Comparison of ENCODE assay signal across 1 cellular context in the genomic region with DNA sequence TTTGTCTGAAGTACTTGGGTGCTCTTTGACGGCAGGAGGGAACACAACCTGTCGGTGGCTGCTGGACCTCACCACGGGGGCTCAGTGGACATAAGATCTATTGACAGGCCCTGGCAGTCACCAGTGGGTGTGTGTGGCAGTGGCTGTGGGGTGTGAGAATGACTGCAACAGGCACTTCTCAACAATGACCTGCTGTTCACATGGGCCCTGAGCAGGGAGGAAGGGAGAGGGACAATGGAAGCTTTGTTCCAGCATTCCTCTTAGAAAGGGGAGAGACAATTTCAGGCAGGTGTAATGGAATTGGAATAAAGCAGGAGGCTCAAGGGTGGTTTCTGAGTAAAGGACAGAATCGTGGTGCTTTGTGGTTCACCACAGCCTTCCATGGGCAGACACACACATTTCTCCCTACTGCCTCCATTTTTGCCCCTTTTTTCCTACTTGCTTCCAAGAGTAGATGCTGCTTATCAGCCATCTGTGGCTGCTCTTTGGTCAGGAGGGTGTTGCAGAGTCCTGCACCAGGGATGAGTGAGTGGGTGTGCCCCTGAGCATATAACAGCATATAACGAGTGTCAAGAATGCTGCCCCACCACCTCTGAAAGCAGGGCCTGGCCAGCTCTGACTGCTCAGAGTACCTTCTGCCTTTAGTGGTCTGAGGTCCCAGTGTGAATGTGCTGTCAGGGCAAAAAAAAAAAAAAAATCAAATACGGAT.
TF ChIP-seq lines count a peak whose summit lies in the region.

No MANE protein-coding gene starts in this region.

TF ChIP-seq in H1, 55 proteins besides CTCF, POLR2A, EP300 and RAD21:
- no peak for TF ChIP-seq NANOG (IDR thresholded peaks at IDR 0.05; ENCODE audit: insufficient read depth, low read depth, low read length, poor library complexity, severe bottlenecking)
- no peak for TF ChIP-seq KDM5A (IDR thresholded peaks at IDR 0.05; ENCODE audit: low read length)
- TF ChIP-seq CHD1 (IDR thresholded peaks at IDR 0.05; ENCODE audit: low read depth, low read length), result no peak
- no peak for TF ChIP-seq CBX8 (IDR thresholded peaks at IDR 0.05; ENCODE audit: borderline replicate concordance, low read depth, low read length)
- no peak for TF ChIP-seq MAX (IDR thresholded peaks at IDR 0.05)
- TF ChIP-seq HDAC6 (IDR thresholded peaks at IDR 0.05; ENCODE audit: low read depth, low read length), result no peak
- TF ChIP-seq BRCA1 (IDR thresholded peaks at IDR 0.05; ENCODE audit: low read depth, low read length), result no peak
- TF ChIP-seq CHD2 (IDR thresholded peaks at IDR 0.05; ENCODE audit: low read length), result no peak
- no peak for TF ChIP-seq BACH1 (IDR thresholded peaks at IDR 0.05; ENCODE audit: low read length)
- TF ChIP-seq SP1 (IDR thresholded peaks at IDR 0.05; ENCODE audit: low read depth, low read length), result no peak
- TF ChIP-seq EZH2 (IDR thresholded peaks at IDR 0.05; ENCODE audit: low read depth, low read length, severe bottlenecking), result no peak
- no peak for TF ChIP-seq SIX5 (IDR thresholded peaks at IDR 0.05; ENCODE audit: low read depth, low read length)
- no peak for TF ChIP-seq FOSL1 (IDR thresholded peaks at IDR 0.05; ENCODE audit: insufficient read depth, low read depth, low read length)
- TF ChIP-seq POLR2AphosphoS5 (IDR thresholded peaks at IDR 0.05; ENCODE audit: low read depth, low read length), result no peak
- no peak for TF ChIP-seq GTF2F1 (IDR thresholded peaks at IDR 0.05; ENCODE audit: borderline replicate concordance, low read depth, low read length)
- no peak for TF ChIP-seq CTBP2 (IDR thresholded peaks at IDR 0.05; ENCODE audit: borderline replicate concordance, insufficient read depth, insufficient read length, low read length)
- no peak for TF ChIP-seq KDM1A (IDR thresholded peaks at IDR 0.05; ENCODE audit: borderline replicate concordance, low read length)
- TF ChIP-seq SUZ12 (IDR thresholded peaks at IDR 0.05; ENCODE audit: low read length), result no peak
- TF ChIP-seq CEBPB (IDR thresholded peaks at IDR 0.05; ENCODE audit: low read depth, low read length), result no peak
- TF ChIP-seq TAF1 (IDR thresholded peaks at IDR 0.05; ENCODE audit: low read depth, low read length), result no peak
